In genomic region chr4:39339968-39340367, GRCh38 we compare ENCODE assay signal across 20 cellular contexts. TPM values are rescaled to one million over a fixed set of nuclear protein-coding genes. Genes with fewer than 3 reads are reported as not detected.
A peak's percentile ranks its signal among the peaks of the same experiment; 100 is the strongest.
DNase-seq lines count a peak whose midpoint lies in the region; ATAC-seq, FAIRE-seq and TF ChIP-seq lines count a peak whose summit lies in the region.
"Had no signal": no experiment of that assay in that cellular context is flagged by ENCODE, and none has a peak within 500 bp of the region (broad histone marks: within the 10 kb centered on the region; RNA-seq: fewer than 3 reads in every experiment).

No MANE protein-coding gene starts in this region.

- H3K4me3 ChIP-seq in lower lobe of right lung = no peak overlapping the region
- H3K4me3 ChIP-seq in colonic mucosa = no peak overlapping the region
- H3K4me3 ChIP-seq: A549; BLaER1 treated with 17β-estradiol and CSF1 and Interleukin-3, amounts not matched to agents 10 nM and 100 nM; GM23338 had no signal

- DNase-seq in lower lobe of right lung = no peak
- no peak for DNase-seq in colonic mucosa
- DNase-seq: 8988T; ACHN; AML-193; BE2C; CD4-positive, alpha-beta T cell; CD8-positive, alpha-beta memory T cell; DMS53; DMS79 treated with DMSO at 0.1 percent for 48 hours; H9 had no signal

- H3K27me3 ChIP-seq in lower lobe of right lung (ENCODE audit: low read depth) = no peaks in the 10 kb centered on the region
- H3K27me3 ChIP-seq in colonic mucosa = no peaks in the 10 kb centered on the region
- H3K27me3 ChIP-seq: BE2C; BLaER1 treated with 17β-estradiol and CSF1 and Interleukin-3, amounts not matched to agents 10 nM and 100 nM had no signal

- ATAC-seq in lower lobe of right lung (no peak), GM18867 (IDR thresholded peaks at IDR 0.05; ENCODE audit: unreplicated experiment) (no peak), HG02763 (IDR thresholded peaks at IDR 0.05; ENCODE audit: unreplicated experiment) (no peak)
- ATAC-seq: A549, GM23338, HCT116 had no signal

- H3K9ac ChIP-seq in colonic mucosa (ENCODE audit: low read depth in 2 of 2, low read length in 2 of 2) = no peak overlapping the region
- H3K9ac ChIP-seq: BLaER1 treated with 17β-estradiol and CSF1 and Interleukin-3, amounts not matched to agents 10 nM and 100 nM had no signal

- TF ChIP-seq CTCF in lower lobe of right lung (IDR thresholded peaks at IDR 0.05) (no peak), colonic mucosa (IDR thresholded peaks at IDR 0.05) (no peak)

- H3K27ac ChIP-seq in lower lobe of right lung (peak overlapping the region; percentile 14), colonic mucosa (no peak overlapping the region)
- H3K27ac ChIP-seq: A549; BLaER1 treated with 17β-estradiol and CSF1 and Interleukin-3, amounts not matched to agents 10 nM and 100 nM had no signal

- no peaks in the 10 kb centered on the region for H3K9me3 ChIP-seq in lower lobe of right lung
- no peaks in the 10 kb centered on the region for H3K9me3 ChIP-seq in colonic mucosa
- H3K9me3 ChIP-seq: A549; BE2C; BLaER1 treated with 17β-estradiol and CSF1 and Interleukin-3, amounts not matched to agents 10 nM and 100 nM had no signal

- FAIRE-seq in G401.6 (lab: Jason Lieb, UNC) (peak; percentile 8), islet of Langerhans (lab: Jason Lieb, UNC) (peak; percentile 72)
- FAIRE-seq: A549, GM12892 had no signal

- intact Hi-C loops in lower lobe of right lung (cut with DNase I) = no loop called here
- intact Hi-C loops in colonic mucosa (cut with DNase I) = no loop called here

- H3K36me3 ChIP-seq in lower lobe of right lung (peaks cover 16% of the 10 kb centered on the region), colonic mucosa (no peaks in the 10 kb centered on the region)

- peaks cover 28% of the 10 kb centered on the region for H3K4me1 ChIP-seq in lower lobe of right lung
- no peaks in the 10 kb centered on the region for H3K4me1 ChIP-seq in colonic mucosa
- H3K4me1 ChIP-seq: BE2C had no signal

RNA-seq across cellular contexts. Expression of gene RFC1, which starts 26.2 kb away (rescaled TPM):
- total RNA-seq in lower lobe of right lung = 50.2 TPM
- total RNA-seq in colonic mucosa = 10 to 100 TPM; 28.2 to 28.7 TPM
